Comparison of ENCODE assay signal across 1 cellular context in genomic region chr12:109173443-109174240, GRCh38.
A peak's percentile ranks its signal among the peaks of the same experiment; 100 is the strongest.
TF ChIP-seq lines count a peak whose summit lies in the region.

No MANE protein-coding gene starts in this region.

TF ChIP-seq in K562, 482 proteins besides CTCF, POLR2A, EP300 and RAD21 (continued from another document and continues in another):
- TF ChIP-seq E2F6 (IDR thresholded peaks at IDR 0.05; ENCODE audit: borderline replicate concordance in 1 of 2, extremely low read depth in 1 of 2, insufficient read depth in 1 of 2, insufficient read length in 1 of 2, low read depth in 1 of 2, low read length in 1 of 2, poor library complexity in 1 of 2, severe bottlenecking in 1 of 2) (peak; percentile 18 to 37), MEF2A (IDR thresholded peaks at IDR 0.05; ENCODE audit: control insufficient read depth, low read depth, low read length) (no peak), ZNF143 (CRISPR knock-in tag; IDR thresholded peaks at IDR 0.05) (no peak), ZNF77 (CRISPR knock-in tag; IDR thresholded peaks at IDR 0.05) (no peak), ZBTB26 (CRISPR knock-in tag; IDR thresholded peaks at IDR 0.05) (0 out of 2 replicates have a peak, but pooled peaks have one; percentile 39), CXXC5 (CRISPR knock-in tag; IDR thresholded peaks at IDR 0.05) (peak; percentile 82), SAP30 (IDR thresholded peaks at IDR 0.05; ENCODE audit: borderline replicate concordance, insufficient read depth, low read depth, low read length, poor library complexity, severe bottlenecking) (no peak), ZNF785 (CRISPR knock-in tag; IDR thresholded peaks at IDR 0.05) (no peak), ZNF398 (CRISPR knock-in tag; IDR thresholded peaks at IDR 0.05) (no peak), ZNF140 (CRISPR knock-in tag; IDR thresholded peaks at IDR 0.05) (no peak), BACH1 (tag; IDR thresholded peaks at IDR 0.05) (peak; percentile 78), MEIS2 (IDR thresholded peaks at IDR 0.05; ENCODE audit: partially characterized antibody) (peak; percentile 56), TAF7 (tag; IDR thresholded peaks at IDR 0.05) (0 out of 2 replicates have a peak, but pooled peaks have one; percentile 30), TSC22D4 (tag; IDR thresholded peaks at IDR 0.05) (no peak), ZNF561 (CRISPR knock-in tag; conservative IDR thresholded peaks at IDR 0.05) (0 out of 2 replicates have a peak, but pooled peaks have one; percentile 5), FOXP4 (CRISPR knock-in tag; IDR thresholded peaks at IDR 0.05; ENCODE audit: borderline replicate concordance) (no peak), L3MBTL2 (IDR thresholded peaks at IDR 0.05) (peak; percentile 97), ZNF695 (CRISPR knock-in tag; IDR thresholded peaks at IDR 0.05) (no peak), ELF2 (CRISPR knock-in tag; IDR thresholded peaks at IDR 0.05) (peak; percentile 21; the same call in 1 of the 2 replicates), KLF13 (tag; IDR thresholded peaks at IDR 0.05; ENCODE audit: borderline replicate concordance, low read depth) (peak; percentile 61; the same call in 1 of the 2 replicates), MEF2D (tag; conservative IDR thresholded peaks at IDR 0.05; ENCODE audit: low read depth) (peak; percentile 71), ZNF639 (CRISPR knock-in tag; conservative IDR thresholded peaks at IDR 0.05 in 1 of 2, IDR thresholded peaks at IDR 0.05 in 1 of 2) (no peak), NFIX (CRISPR knock-in tag; IDR thresholded peaks at IDR 0.05; ENCODE audit: low read depth) (no peak), ZNF134 (CRISPR knock-in tag; conservative IDR thresholded peaks at IDR 0.05) (peak; percentile 46; the same call in 1 of the 2 replicates), HMGN3 (IDR thresholded peaks at IDR 0.05; ENCODE audit: borderline replicate concordance, extremely low read depth, insufficient read length, low read depth, low read length) (no peak), SAFB (IDR thresholded peaks at IDR 0.05; ENCODE audit: borderline replicate concordance, low read depth, low read length) (no peak), MED1 (CRISPR knock-in tag; IDR thresholded peaks at IDR 0.05; ENCODE audit: borderline replicate concordance) (no peak), DMBX1 (CRISPR knock-in tag; IDR thresholded peaks at IDR 0.05; ENCODE audit: borderline replicate concordance) (peak; percentile 91), FOSL1 (tag; conservative IDR thresholded peaks at IDR 0.05) (peak; percentile 24; the same call in 1 of the 2 replicates), ZNF75A (CRISPR knock-in tag; IDR thresholded peaks at IDR 0.05) (0 out of 2 replicates have a peak, but pooled peaks have one; percentile 18), TEAD1 (CRISPR knock-in tag; IDR thresholded peaks at IDR 0.05) (peak in 1 of 2 experiments; percentile 72; a peak in 2 of 4 replicates), BCL6 (CRISPR knock-in tag; IDR thresholded peaks at IDR 0.05) (no peak), WHSC1 (IDR thresholded peaks at IDR 0.05; ENCODE audit: low read length) (no peak), MYC (IDR thresholded peaks at IDR 0.05; ENCODE audit: low read depth, low read length) (peak; percentile 85; the same call in 1 of the 2 replicates), MYC (CRISPR knock-in tag; IDR thresholded peaks at IDR 0.05; ENCODE audit: borderline replicate concordance, low read depth) (peak; percentile 82), CAMTA2 (CRISPR knock-in tag; conservative IDR thresholded peaks at IDR 0.05) (no peak), USF2 (CRISPR knock-in tag; IDR thresholded peaks at IDR 0.05) (peak; percentile 33; the same call in 1 of the 2 replicates), ZNF699 (CRISPR knock-in tag; IDR thresholded peaks at IDR 0.05; ENCODE audit: insufficient replicate concordance) (no peak), JUN (IDR thresholded peaks at IDR 0.05; ENCODE audit: borderline replicate concordance, low read depth, low read length) (no peak), JUN (CRISPR knock-in tag; IDR thresholded peaks at IDR 0.05; ENCODE audit: borderline replicate concordance) (no peak), SMC3 (conservative IDR thresholded peaks at IDR 0.05; ENCODE audit: insufficient read depth, low read depth, low read length) (no peak), GATA2 (CRISPR knock-in tag; IDR thresholded peaks at IDR 0.05) (no peak), ZFP36 (IDR thresholded peaks at IDR 0.05; ENCODE audit: low read depth, low read length, partially characterized antibody) (peak; percentile 2), CREBBP (IDR thresholded peaks at IDR 0.05; ENCODE audit: low read depth, low read length) (no peak)
- TF ChIP-seq, protein P1, sequence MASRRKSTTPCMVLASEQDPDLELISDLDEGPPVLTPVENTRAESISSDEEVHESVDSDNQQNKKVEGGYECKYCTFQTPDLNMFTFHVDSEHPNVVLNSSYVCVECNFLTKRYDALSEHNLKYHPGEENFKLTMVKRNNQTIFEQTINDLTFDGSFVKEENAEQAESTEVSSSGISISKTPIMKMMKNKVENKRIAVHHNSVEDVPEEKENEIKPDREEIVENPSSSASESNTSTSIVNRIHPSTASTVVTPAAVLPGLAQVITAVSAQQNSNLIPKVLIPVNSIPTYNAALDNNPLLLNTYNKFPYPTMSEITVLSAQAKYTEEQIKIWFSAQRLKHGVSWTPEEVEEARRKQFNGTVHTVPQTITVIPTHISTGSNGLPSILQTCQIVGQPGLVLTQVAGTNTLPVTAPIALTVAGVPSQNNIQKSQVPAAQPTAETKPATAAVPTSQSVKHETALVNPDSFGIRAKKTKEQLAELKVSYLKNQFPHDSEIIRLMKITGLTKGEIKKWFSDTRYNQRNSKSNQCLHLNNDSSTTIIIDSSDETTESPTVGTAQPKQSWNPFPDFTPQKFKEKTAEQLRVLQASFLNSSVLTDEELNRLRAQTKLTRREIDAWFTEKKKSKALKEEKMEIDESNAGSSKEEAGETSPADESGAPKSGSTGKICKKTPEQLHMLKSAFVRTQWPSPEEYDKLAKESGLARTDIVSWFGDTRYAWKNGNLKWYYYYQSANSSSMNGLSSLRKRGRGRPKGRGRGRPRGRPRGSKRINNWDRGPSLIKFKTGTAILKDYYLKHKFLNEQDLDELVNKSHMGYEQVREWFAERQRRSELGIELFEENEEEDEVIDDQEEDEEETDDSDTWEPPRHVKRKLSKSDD (conservative IDR thresholded peaks at IDR 0.05; ENCODE audit: low read length): no peak
- TF ChIP-seq, protein P2, sequence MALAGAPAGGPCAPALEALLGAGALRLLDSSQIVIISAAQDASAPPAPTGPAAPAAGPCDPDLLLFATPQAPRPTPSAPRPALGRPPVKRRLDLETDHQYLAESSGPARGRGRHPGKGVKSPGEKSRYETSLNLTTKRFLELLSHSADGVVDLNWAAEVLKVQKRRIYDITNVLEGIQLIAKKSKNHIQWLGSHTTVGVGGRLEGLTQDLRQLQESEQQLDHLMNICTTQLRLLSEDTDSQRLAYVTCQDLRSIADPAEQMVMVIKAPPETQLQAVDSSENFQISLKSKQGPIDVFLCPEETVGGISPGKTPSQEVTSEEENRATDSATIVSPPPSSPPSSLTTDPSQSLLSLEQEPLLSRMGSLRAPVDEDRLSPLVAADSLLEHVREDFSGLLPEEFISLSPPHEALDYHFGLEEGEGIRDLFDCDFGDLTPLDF (CRISPR knock-in tag; IDR thresholded peaks at IDR 0.05): no peak
- TF ChIP-seq, protein P3, sequence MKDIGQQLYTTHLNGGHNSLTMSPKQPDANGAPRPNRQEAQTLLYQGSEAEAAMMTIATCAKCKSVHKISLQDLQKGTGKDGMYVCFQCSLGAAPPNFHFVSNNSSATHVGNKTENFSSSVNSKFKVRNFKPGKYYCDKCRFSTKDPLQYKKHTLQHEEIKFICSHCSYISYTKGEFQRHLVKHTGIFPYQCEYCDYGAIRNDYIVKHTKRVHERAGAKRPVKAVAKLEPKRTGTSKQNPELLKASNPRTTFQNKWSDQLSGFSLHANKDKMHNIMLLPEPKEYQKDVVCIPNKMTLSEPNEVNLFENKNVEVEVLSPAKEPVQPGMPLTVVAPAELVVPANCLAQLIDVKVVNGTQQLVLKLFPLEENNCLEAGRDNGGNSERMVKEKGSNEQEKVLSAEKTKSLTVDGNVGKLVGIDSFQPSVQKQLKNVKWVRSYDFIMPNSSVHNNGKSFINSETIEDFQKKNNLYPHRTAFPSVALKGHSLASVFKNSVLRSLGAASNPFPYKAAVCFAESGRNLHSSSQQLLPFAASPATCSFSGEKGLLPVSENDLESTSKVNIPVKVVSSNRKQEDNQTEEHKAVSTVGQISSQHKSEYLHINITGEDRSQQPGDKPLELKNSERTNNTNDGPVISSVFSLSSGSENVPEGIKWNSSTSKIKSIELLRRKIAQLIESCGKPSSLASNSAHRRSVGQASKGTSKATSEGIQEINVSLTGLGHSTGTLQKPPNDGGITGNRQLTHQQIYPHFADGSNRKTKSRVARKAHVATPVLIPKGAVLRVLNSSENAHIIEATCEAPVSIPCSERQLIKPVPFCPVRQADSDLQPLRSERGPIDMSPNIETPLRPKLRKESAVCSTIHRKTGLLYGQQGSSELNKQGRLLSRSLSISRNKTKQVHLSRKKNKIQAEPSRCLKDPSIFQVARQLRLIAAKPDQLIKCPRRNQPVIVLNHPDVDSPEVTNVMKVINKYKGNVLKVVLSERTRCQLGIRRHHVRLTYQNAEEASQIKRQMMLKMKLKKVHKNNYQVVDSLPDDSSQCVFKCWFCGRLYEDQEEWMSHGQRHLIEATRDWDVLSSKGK (CRISPR knock-in tag; IDR thresholded peaks at IDR 0.05): no peak
- TF ChIP-seq, protein P4, sequence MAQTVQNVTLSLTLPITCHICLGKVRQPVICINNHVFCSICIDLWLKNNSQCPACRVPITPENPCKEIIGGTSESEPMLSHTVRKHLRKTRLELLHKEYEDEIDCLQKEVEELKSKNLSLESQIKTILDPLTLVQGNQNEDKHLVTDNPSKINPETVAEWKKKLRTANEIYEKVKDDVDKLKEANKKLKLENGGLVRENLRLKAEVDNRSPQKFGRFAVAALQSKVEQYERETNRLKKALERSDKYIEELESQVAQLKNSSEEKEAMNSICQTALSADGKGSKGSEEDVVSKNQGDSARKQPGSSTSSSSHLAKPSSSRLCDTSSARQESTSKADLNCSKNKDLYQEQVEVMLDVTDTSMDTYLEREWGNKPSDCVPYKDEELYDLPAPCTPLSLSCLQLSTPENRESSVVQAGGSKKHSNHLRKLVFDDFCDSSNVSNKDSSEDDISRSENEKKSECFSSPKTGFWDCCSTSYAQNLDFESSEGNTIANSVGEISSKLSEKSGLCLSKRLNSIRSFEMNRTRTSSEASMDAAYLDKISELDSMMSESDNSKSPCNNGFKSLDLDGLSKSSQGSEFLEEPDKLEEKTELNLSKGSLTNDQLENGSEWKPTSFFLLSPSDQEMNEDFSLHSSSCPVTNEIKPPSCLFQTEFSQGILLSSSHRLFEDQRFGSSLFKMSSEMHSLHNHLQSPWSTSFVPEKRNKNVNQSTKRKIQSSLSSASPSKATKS (CRISPR knock-in tag; IDR thresholded peaks at IDR 0.05): no peak
